ENCODE assay signal across 30 cellular contexts in genomic region chr10:89463846-89464537, GRCh38.
"Had no signal": no experiment of that assay in that cellular context is flagged by ENCODE, and none has a peak within 500 bp of the region (broad histone marks: within the 10 kb centered on the region; RNA-seq: fewer than 3 reads in every experiment).

No MANE protein-coding gene starts in this region.

- DNase-seq: central memory CD4-positive, alpha-beta T cell; dorsolateral prefrontal cortex; effector CD4-positive, alpha-beta T cell; endodermal cell; foreskin fibroblast; gastrocnemius medialis; head of caudate nucleus; kidney; left lung; lower lobe of right lung; midbrain; naive thymus-derived CD4-positive, alpha-beta T cell; nucleus accumbens; posterior cingulate gyrus; psoas muscle; right lobe of liver; small intestine; stimulated activated CD4-positive, alpha-beta T cell treated with anti-CD3 and anti-CD28 coated beads, Interleukin-12 subunit alpha, Interleukin-12 subunit beta, amount 100 ng/mL, for 4 hours; stimulated activated CD4-positive, alpha-beta T cell treated with anti-CD3 and anti-CD28 coated beads, Interleukin-1b, Interleukin-23, amount 100 ng/mL, for 48 hours; stimulated activated CD4-positive, alpha-beta T cell treated with anti-CD3 and anti-CD28 coated beads, Interleukin-4, amount 100 ng/mL, for 1 hour; stimulated activated CD8-positive, alpha-beta memory T cell treated with anti-CD3 and anti-CD28 coated beads, Interleukin-4, amount 100 ng/mL, for 48 hours; stimulated activated naive CD4-positive, alpha-beta T cell; stimulated activated naive CD8-positive, alpha-beta T cell treated with anti-CD3 and anti-CD28 coated beads, Interleukin-15, amount 100 ng/mL, for 72 hours; transverse colon had no signal

- H3K27ac Mint-ChIP-seq: endodermal cell; naive thymus-derived CD4-positive, alpha-beta T cell; nephron; neural progenitor cell; stimulated activated naive CD8-positive, alpha-beta T cell treated with anti-CD3 and anti-CD28 coated beads, Interleukin-15, amount 100 ng/mL, for 72 hours had no signal

- H3K36me3 Mint-ChIP-seq: naive thymus-derived CD4-positive, alpha-beta T cell; neural progenitor cell had no signal

- H3K4me1 Mint-ChIP-seq: naive thymus-derived CD4-positive, alpha-beta T cell; stimulated activated naive CD8-positive, alpha-beta T cell treated with anti-CD3 and anti-CD28 coated beads, Interleukin-15, amount 100 ng/mL, for 72 hours had no signal

- H3K27me3 ChIP-seq: gastrocnemius medialis, hepatocyte, left lung, neural progenitor cell, right lobe of liver, suprapubic skin, transverse colon had no signal

- H3K27me3 Mint-ChIP-seq: stimulated activated naive CD8-positive, alpha-beta T cell treated with anti-CD3 and anti-CD28 coated beads, Interleukin-15, amount 100 ng/mL, for 72 hours had no signal

- H3K4me1 ChIP-seq: gastrocnemius medialis, neural progenitor cell, psoas muscle, transverse colon had no signal

- H3K9me3 Mint-ChIP-seq: endodermal cell; nephron; neural progenitor cell; stimulated activated naive CD8-positive, alpha-beta T cell treated with anti-CD3 and anti-CD28 coated beads, Interleukin-15, amount 100 ng/mL, for 72 hours had no signal

- H3K4me3 Mint-ChIP-seq: endodermal cell; naive thymus-derived CD4-positive, alpha-beta T cell; nephron; neural progenitor cell; stimulated activated naive CD8-positive, alpha-beta T cell treated with anti-CD3 and anti-CD28 coated beads, Interleukin-15, amount 100 ng/mL, for 72 hours had no signal

- H3K4me3 ChIP-seq: dorsolateral prefrontal cortex, gastrocnemius medialis, hepatocyte, left lung, lower lobe of right lung, neural progenitor cell, psoas muscle, right lobe of liver, suprapubic skin, transverse colon had no signal

- ATAC-seq: esophagus mucosa; gastrocnemius medialis; left lung; lower lobe of right lung; naive thymus-derived CD4-positive, alpha-beta T cell; psoas muscle; right lobe of liver; stimulated activated naive CD8-positive, alpha-beta T cell treated with anti-CD3 and anti-CD28 coated beads, Interleukin-15, amount 100 ng/mL, for 72 hours had no signal

- H3K27ac ChIP-seq: dorsolateral prefrontal cortex, epithelial cell of prostate, gastrocnemius medialis, hepatocyte, left lung, lower lobe of right lung, neural progenitor cell, psoas muscle, right lobe of liver, suprapubic skin, transverse colon had no signal

- H3K36me3 ChIP-seq: gastrocnemius medialis, left lung, lower lobe of right lung, neural progenitor cell, right lobe of liver, suprapubic skin, transverse colon had no signal

- H3K9me3 ChIP-seq: gastrocnemius medialis, left lung, lower lobe of right lung, psoas muscle, right lobe of liver, suprapubic skin, transverse colon had no signal
